Comparison of ENCODE assay signal across 18 cellular contexts in genomic region chr7:26372211-26372610, GRCh38.
DNase-seq lines count a peak whose midpoint lies in the region; ATAC-seq, FAIRE-seq and TF ChIP-seq lines count a peak whose summit lies in the region.
"Had no signal": no experiment of that assay in that cellular context is flagged by ENCODE, and none has a peak within 500 bp of the region (broad histone marks: within the 10 kb centered on the region; RNA-seq: fewer than 3 reads in every experiment).

No MANE protein-coding gene starts in this region.

- no peaks in the 10 kb centered on the region for H3K9me3 ChIP-seq in astrocyte (ENCODE audit: insufficient read depth, low read depth, low read length)
- no peaks in the 10 kb centered on the region for H3K9me3 ChIP-seq in CD4-positive, alpha-beta memory T cell (ENCODE audit: control insufficient read depth in 1 of 2, low read length in 2 of 2)
- H3K9me3 ChIP-seq: BLaER1 had no signal

- no peaks in the 10 kb centered on the region for H3K36me3 ChIP-seq in astrocyte (ENCODE audit: insufficient read depth, low read length)
- no peaks in the 10 kb centered on the region for H3K36me3 ChIP-seq in CD4-positive, alpha-beta memory T cell (ENCODE audit: insufficient read depth, low read length)
- H3K36me3 ChIP-seq: BLaER1 had no signal

- no peak overlapping the region for H3K4me2 ChIP-seq in astrocyte (ENCODE audit: low read length)
- H3K4me2 ChIP-seq: BLaER1 had no signal

- H3K27ac ChIP-seq in astrocyte (ENCODE audit: low read depth, low read length): no peak overlapping the region
- no peak overlapping the region for H3K27ac ChIP-seq in CD4-positive, alpha-beta memory T cell (ENCODE audit: low read depth, low read length)
- H3K27ac ChIP-seq: BLaER1, SK-N-MC had no signal

- no peak overlapping the region for H2AFZ ChIP-seq in astrocyte (ENCODE audit: low read depth, low read length)

- no peaks in the 10 kb centered on the region for H3K9me3 Mint-ChIP-seq in astrocyte (ENCODE audit: unreplicated experiment)
- H3K9me3 Mint-ChIP-seq in nephron: no peaks in the 10 kb centered on the region
- no peaks in the 10 kb centered on the region for H3K9me3 Mint-ChIP-seq in CD4-positive, alpha-beta memory T cell
- H3K9me3 Mint-ChIP-seq: HFFc6 had no signal

- DNase-seq in NCI-H1092 treated with DMSO at 0.1 percent for 48 hours (lab: John Stamatoyannopoulos, UW): peak; percentile 50
- DNase-seq in NCI-H1092 (lab: John Stamatoyannopoulos, UW): no peak
- DNase-seq in KG1 (lab: John Stamatoyannopoulos, UW): peak; percentile 69
- DNase-seq in astrocyte (ENCODE audit: low read depth): no peak
- no peak for DNase-seq in stimulated activated CD4-positive, alpha-beta T cell treated with anti-CD3 and anti-CD28 coated beads, Interleukin-2, amount 100 ng/mL, for 24 hours
- no peak for DNase-seq in CD4-positive, alpha-beta memory T cell
- DNase-seq: 8988T, HFFc6, Kasumi-1, NCI-H226, NCI-H82, Right ventricle myocardium superior had no signal

- H3K9ac ChIP-seq in astrocyte (ENCODE audit: low read length): no peak overlapping the region
- H3K9ac ChIP-seq: BLaER1 had no signal

- H3K27ac Mint-ChIP-seq in astrocyte (ENCODE audit: unreplicated experiment) (no peak overlapping the region), nephron (peak overlapping the region; percentile 47 to 90 (median 64))
- no peak overlapping the region for H3K27ac Mint-ChIP-seq in CD4-positive, alpha-beta memory T cell
- H3K27ac Mint-ChIP-seq: HFFc6 had no signal

- peaks cover 38% of the 10 kb centered on the region for H3K27me3 ChIP-seq in astrocyte (ENCODE audit: insufficient read depth, low read length)
- peaks cover 11% of the 10 kb centered on the region for H3K27me3 ChIP-seq in CD4-positive, alpha-beta memory T cell (ENCODE audit: insufficient read depth, low read length)

- H3K4me3 Mint-ChIP-seq in astrocyte (ENCODE audit: unreplicated experiment) (no peak overlapping the region), nephron (peak overlapping the region; percentile 2 to 10 (median 7))
- H3K4me3 Mint-ChIP-seq in CD4-positive, alpha-beta memory T cell: no peak overlapping the region
- H3K4me3 Mint-ChIP-seq: HFFc6 had no signal

- CTCF ChIA-PET in CD4-positive, alpha-beta memory T cell (lab: Charles Lee; ENCODE audit: partially characterized antibody): interaction anchor here (0.7 to 6.9 kb wide), 8 partner anchors 9 to 789 kb away, joined by 3 to 99 read pairs (median 6); no protein-coding TSS in a partner anchor

- H3K27me3 Mint-ChIP-seq in astrocyte (ENCODE audit: low read depth, unreplicated experiment) (peaks cover 5% of the 10 kb centered on the region), nephron (ENCODE audit: low read depth) (peaks cover 38% of the 10 kb centered on the region)
- peaks cover 9 to 15% of the 10 kb centered on the region in 2 donors for H3K27me3 Mint-ChIP-seq in CD4-positive, alpha-beta memory T cell

- peaks cover 5% of the 10 kb centered on the region for H3K4me1 ChIP-seq in astrocyte (ENCODE audit: insufficient read depth, low read length)
- H3K4me1 ChIP-seq in CD4-positive, alpha-beta memory T cell (ENCODE audit: insufficient read depth, low read length): peaks cover 14% of the 10 kb centered on the region

- ATAC-seq in HG03521 (IDR thresholded peaks at IDR 0.05; ENCODE audit: unreplicated experiment): no peak

- H3K4me1 Mint-ChIP-seq in astrocyte (ENCODE audit: low read depth, unreplicated experiment): peaks cover 2% of the 10 kb centered on the region
- H3K4me1 Mint-ChIP-seq in nephron: peaks cover 20% of the 10 kb centered on the region
- peaks cover 5 to 12% (median 8%) of the 10 kb centered on the region in 4 donors for H3K4me1 Mint-ChIP-seq in CD4-positive, alpha-beta memory T cell

- intact Hi-C loops in CD4-positive, alpha-beta memory T cell (cut with micrococcal nuclease): no loop called here

- H3K4me3 ChIP-seq in astrocyte (ENCODE audit: insufficient read depth, low read depth, low read length): no peak overlapping the region
- H3K4me3 ChIP-seq in CD4-positive, alpha-beta memory T cell (ENCODE audit: low read length in 2 of 2): no peak overlapping the region
- H3K4me3 ChIP-seq: BLaER1, SK-N-MC had no signal

- no peaks in the 10 kb centered on the region for H3K79me2 ChIP-seq in astrocyte (ENCODE audit: insufficient read depth, low read length)

- no peaks in the 10 kb centered on the region for H4K20me1 ChIP-seq in astrocyte (ENCODE audit: insufficient read depth, low read length)

- POLR2A ChIA-PET in CD4-positive, alpha-beta memory T cell (lab: Charles Lee; ENCODE audit: partially characterized antibody): no interaction called here

- peak; percentile 45 for FAIRE-seq in astrocyte (lab: Jason Lieb, UNC)
- FAIRE-seq: H1, RCC 7860 had no signal

- H3K36me3 Mint-ChIP-seq in astrocyte (ENCODE audit: low read depth, unreplicated experiment) (no peaks in the 10 kb centered on the region), nephron (ENCODE audit: low read depth) (peaks cover 5% of the 10 kb centered on the region)
- H3K36me3 Mint-ChIP-seq in CD4-positive, alpha-beta memory T cell: peaks cover 21 to 23% of the 10 kb centered on the region in 2 donors

- TF ChIP-seq CTCF in astrocyte (IDR thresholded peaks at IDR 0.05; ENCODE audit: insufficient read depth, low read depth, low read length) (no peak), nephron (IDR thresholded peaks at IDR 0.05; ENCODE audit: unreplicated experiment in 3 of 3) (no peak)

Comparison
In these comparisons a context has a peak if more than half of its experiments do, and no peak if none do; other contexts are left out.
1. DNase-seq: peak in NCI-H1092 treated with DMSO at 0.1 percent for 48 hours (single experiment) and KG1 (single experiment); none in NCI-H1092 (single experiment), astrocyte (single experiment), stimulated activated CD4-positive, alpha-beta T cell treated with anti-CD3 and anti-CD28 coated beads, Interleukin-2, amount 100 ng/mL, for 24 hours (0 of 2) and CD4-positive, alpha-beta memory T cell (0 of 5).
2. H3K27ac Mint-ChIP-seq: peak in nephron (3 of 3); none in astrocyte (single experiment) and CD4-positive, alpha-beta memory T cell (0 of 7).
3. H3K4me3 Mint-ChIP-seq: peak in nephron (3 of 3); none in astrocyte (single experiment) and CD4-positive, alpha-beta memory T cell (0 of 8).